Comparison of ENCODE assay signal across 17 cellular contexts in genomic region chrX:71676068-71676795, GRCh38. TPM values are rescaled to one million over a fixed set of nuclear protein-coding genes. Genes with fewer than 3 reads are reported as not detected.
"Had no signal": no experiment of that assay in that cellular context is flagged by ENCODE, and none has a peak within 500 bp of the region (broad histone marks: within the 10 kb centered on the region; RNA-seq: fewer than 3 reads in every experiment).

No MANE protein-coding gene starts in this region.

RNA-seq across cellular contexts. Expression of gene CXorf49, which starts 41.9 kb away (rescaled TPM):
- total RNA-seq: activated B cell treated with CpG ODN at 0.5 μM for 24 hours; activated CD4-positive, alpha-beta memory T cell treated with anti-CD3 and anti-CD28 coated beads for 36 hours; activated CD8-positive, alpha-beta T cell treated with anti-CD3 and anti-CD28 coated beads, Interleukin-2, amount 10 ng/mL, durations not matched to agents 7 days and 5 days; activated naive CD4-positive, alpha-beta T cell treated with anti-CD3 and anti-CD28 coated beads for 36 hours; activated naive CD8-positive, alpha-beta T cell treated with anti-CD3 and anti-CD28 coated beads for 36 hours; activated T-cell treated with anti-CD3 and anti-CD28 coated beads, Interleukin-2, amount 50 U/mL, for 4 hours; activated T-helper 17 cell treated with anti-CD3 and anti-CD28 coated beads, Interleukin-2, amount 50 U/mL, for 72 hours; adrenal gland; ascending aorta; breast epithelium; cardiac muscle cell; cerebellum; dermis blood vessel endothelial cell; esophagus muscularis mucosa; foreskin keratinocyte; gastrocnemius medialis; T-helper 17 cell had no signal
- polyA plus RNA-seq: adrenal gland, cardiac muscle cell, foreskin keratinocyte had no signal

RNA-seq across cellular contexts. Expression of gene CXCR3, which starts 57.9 kb away (rescaled TPM):
- total RNA-seq: ascending aorta, breast epithelium, cardiac muscle cell, cerebellum, dermis blood vessel endothelial cell, foreskin keratinocyte, gastrocnemius medialis had no signal
- polyA plus RNA-seq: cardiac muscle cell, foreskin keratinocyte had no signal
